Comparison of ENCODE assay signal across 1 cellular context in genomic region chr20:47452736-47453161, GRCh38.
TF ChIP-seq lines count a peak whose summit lies in the region.

No MANE protein-coding gene starts in this region.

TF ChIP-seq in K562, 482 proteins besides CTCF, POLR2A, EP300 and RAD21 (continued from another document):
- TF ChIP-seq ZNF655 (CRISPR knock-in tag; IDR thresholded peaks at IDR 0.05) (no peak), MYBL2 (IDR thresholded peaks at IDR 0.05; ENCODE audit: low read depth) (no peak), MYBL2 (CRISPR knock-in tag; IDR thresholded peaks at IDR 0.05; ENCODE audit: borderline replicate concordance) (no peak), GTF2E2 (tag; IDR thresholded peaks at IDR 0.05) (no peak), ZFP30 (CRISPR knock-in tag; IDR thresholded peaks at IDR 0.05; ENCODE audit: borderline replicate concordance) (no peak), ZNF780A (CRISPR knock-in tag; IDR thresholded peaks at IDR 0.05) (no peak), HDAC1 (IDR thresholded peaks at IDR 0.05) (no peak), TRIM24 (IDR thresholded peaks at IDR 0.05) (no peak), ZNF696 (CRISPR knock-in tag; conservative IDR thresholded peaks at IDR 0.05) (no peak), ELF4 (CRISPR knock-in tag; IDR thresholded peaks at IDR 0.05) (no peak), TRIM25 (IDR thresholded peaks at IDR 0.05; ENCODE audit: borderline replicate concordance) (no peak), RBM25 (IDR thresholded peaks at IDR 0.05; ENCODE audit: low read depth, low read length, severe bottlenecking) (peak; percentile 40), ZBTB49 (CRISPR knock-in tag; IDR thresholded peaks at IDR 0.05; ENCODE audit: borderline replicate concordance) (no peak), ZBTB11 (CRISPR knock-in tag; IDR thresholded peaks at IDR 0.05) (peak in 1 of 3 experiments; percentile 80; a peak in 2 of 6 replicates), GMEB1 (CRISPR knock-in tag; IDR thresholded peaks at IDR 0.05) (no peak), ZNF764 (CRISPR knock-in tag; IDR thresholded peaks at IDR 0.05; ENCODE audit: low read depth) (no peak)
